Comparison of ENCODE assay signal across 8 cellular contexts in genomic region chr1:155324041-155324716, GRCh38. TPM values are rescaled to one million over a fixed set of nuclear protein-coding genes. Genes with fewer than 3 reads are reported as not detected.
DNase-seq lines count a peak whose midpoint lies in the region; ATAC-seq, FAIRE-seq and TF ChIP-seq lines count a peak whose summit lies in the region.

No MANE protein-coding gene starts in this region.

- peak overlapping the region; percentile 86 for H3K4me2 ChIP-seq in mammary epithelial cell (ENCODE audit: insufficient read depth, low read depth, low read length)

- H3K9ac ChIP-seq in mammary epithelial cell (ENCODE audit: insufficient read depth, low read length) = peak overlapping the region; percentile 62

- in situ Hi-C loops in mammary epithelial cell (cut with MboI; ENCODE audit: low sequenced_read_pairs in 2 of 2) = no loop called here

- CTCF ChIA-PET in A673 (lab: Charles Lee) = interaction anchor here (0.5 to 2.7 kb wide), 11 partner anchors 16 to 1423 kb away, joined by 3 to 28 read pairs (median 5); partner anchors contain the start of genes FDPS and SCAMP3
- CTCF ChIA-PET in mammary epithelial cell (lab: Charles Lee; ENCODE audit: low non-redundant PET) = interaction anchor here (0.5 kb wide), 1 partner anchor 49 kb away, joined by 12 read pairs; no protein-coding TSS in a partner anchor

- peak; percentile 73 for ATAC-seq in GM18868 (IDR thresholded peaks at IDR 0.05; ENCODE audit: unreplicated experiment)
- peak; percentile 53 for ATAC-seq in HG03135 (IDR thresholded peaks at IDR 0.05; ENCODE audit: unreplicated experiment)

- FAIRE-seq in small intestine (lab: Jason Lieb, UNC) = no peak

- dilution Hi-C loops in mammary epithelial cell (cut with HindIII; ENCODE audit: low sequenced_read_pairs) = loop anchor here (5.0 kb wide), 1 partner anchor 37 kb away; no protein-coding TSS in a partner anchor

- intact Hi-C loops in A673 (cut with micrococcal nuclease; ENCODE audit: unreplicated experiment) = loop anchor here (5.0 to 10.0 kb wide), 4 partner anchors 117 to 271 kb away; partner anchors contain the start of genes ASH1L, KRTCAP2, MTX1 and THBS3
- intact Hi-C loops in mammary epithelial cell (cut with micrococcal nuclease) = loop anchor here (10.0 kb wide), 1 partner anchor 241 kb away; the partner anchor contains the start of gene ASH1L

- peaks cover 27% of the 10 kb centered on the region for H3K4me1 ChIP-seq in A673 (ENCODE audit: insufficient read depth, low read length, poor library complexity, severe bottlenecking)
- peaks cover 24% of the 10 kb centered on the region for H3K4me1 ChIP-seq in mammary epithelial cell (ENCODE audit: insufficient read depth, low read length)
- H3K4me1 ChIP-seq in small intestine (ENCODE audit: control insufficient read depth in 2 of 2, insufficient read depth in 1 of 2, low read depth in 1 of 2, low read length in 1 of 2) = peaks cover 0 to 7% of the 10 kb centered on the region in 2 donors

- H3K27ac ChIP-seq in A673 (ENCODE audit: low read depth, low read length, poor library complexity, severe bottlenecking) = peak overlapping the region; percentile 78
- H3K27ac ChIP-seq in WERI-Rb-1 = peak overlapping the region; percentile 84
- H3K27ac ChIP-seq in mammary epithelial cell (ENCODE audit: insufficient read depth, low read depth, low read length) = peak overlapping the region; percentile 55
- H3K27ac ChIP-seq in small intestine (ENCODE audit: low read depth in 1 of 2, low read length in 1 of 2) = peak overlapping the region; percentile 80 to 97

- H2AFZ ChIP-seq in mammary epithelial cell (ENCODE audit: low read depth, low read length) = peak overlapping the region; percentile 84

- DNase-seq in A673 (ENCODE audit: low spot score) (peak; percentile 98), NCI-H2196 treated with DMSO at 0.1 percent for 48 hours (lab: John Stamatoyannopoulos, UW; ENCODE audit: unreplicated experiment) (peak; percentile 92), WERI-Rb-1 (peak; percentile 100), mammary epithelial cell (peak; percentile 97), iPS-NIHi11 (ENCODE audit: low spot score) (peak; percentile 96), small intestine (peak; percentile 99)

- H4K20me1 ChIP-seq in mammary epithelial cell (ENCODE audit: insufficient read depth, low read length) = no peaks in the 10 kb centered on the region

- H3K79me2 ChIP-seq in mammary epithelial cell (ENCODE audit: insufficient read depth, low read length) = peaks cover 41% of the 10 kb centered on the region

- H3K27me3 ChIP-seq in A673 (replicated peaks; ENCODE audit: insufficient read depth, low read depth, low read length, poor library complexity) = no peaks in the 10 kb centered on the region
- H3K27me3 ChIP-seq in WERI-Rb-1 (ENCODE audit: insufficient read depth, low read depth, severe bottlenecking) = no peaks in the 10 kb centered on the region
- no peaks in the 10 kb centered on the region for H3K27me3 ChIP-seq in mammary epithelial cell (ENCODE audit: insufficient read depth, low read length)
- no peaks in the 10 kb centered on the region for H3K27me3 ChIP-seq in small intestine (ENCODE audit: control insufficient read depth in 2 of 2, insufficient read depth in 2 of 2, low read length in 2 of 2)

- H3K36me3 ChIP-seq in A673 (ENCODE audit: insufficient read depth, low read length, poor library complexity, severe bottlenecking) (peaks cover 15% of the 10 kb centered on the region), WERI-Rb-1 (peaks cover 67% of the 10 kb centered on the region), mammary epithelial cell (ENCODE audit: insufficient read depth, low read length) (peaks cover 4% of the 10 kb centered on the region), small intestine (ENCODE audit: control insufficient read depth in 2 of 2, insufficient read depth in 2 of 2, low read length in 2 of 2) (peaks cover 0 to 3% of the 10 kb centered on the region in 2 donors)

- peak overlapping the region; percentile 68 for H3K4me3 ChIP-seq in A673 (ENCODE audit: low read depth, low read length, poor library complexity, severe bottlenecking)
- H3K4me3 ChIP-seq in WERI-Rb-1 (ENCODE audit: low read depth, low read length) = peak overlapping the region; percentile 84
- H3K4me3 ChIP-seq in mammary epithelial cell (replicated peaks in 1 of 3; ENCODE audit: insufficient read depth in 1 of 3, low read depth in 2 of 3, low read length in 3 of 3) = peak overlapping the region; percentile 70 to 84 (median 72)
- H3K4me3 ChIP-seq in small intestine (ENCODE audit: low read depth in 1 of 2, low read length in 2 of 2) = peak overlapping the region; percentile 82 to 87

- WGBS in mammary epithelial cell (ENCODE audit: low coverage, missing lambda C conversion rate) = 1% methylated on average over 12 of the region's 44 CpGs
- 0% methylated on average over 33 to 44 of the region's 44 CpGs for WGBS in small intestine, 3 donors

- H3K9me3 ChIP-seq in A673 (ENCODE audit: low read depth, low read length, poor library complexity, severe bottlenecking) = no peaks in the 10 kb centered on the region
- H3K9me3 ChIP-seq in WERI-Rb-1 (ENCODE audit: severe bottlenecking) = no peaks in the 10 kb centered on the region
- no peaks in the 10 kb centered on the region for H3K9me3 ChIP-seq in mammary epithelial cell (replicated peaks; ENCODE audit: insufficient read depth, low read length)
- no peaks in the 10 kb centered on the region for H3K9me3 ChIP-seq in small intestine (ENCODE audit: control insufficient read depth, low read depth)

- TF ChIP-seq CTCF in A673 (conservative IDR thresholded peaks at IDR 0.05; ENCODE audit: low read depth, low read length) = no peak
- no peak for TF ChIP-seq CTCF in WERI-Rb-1 (IDR thresholded peaks at IDR 0.05; ENCODE audit: low read depth, low read length)
- no peak for TF ChIP-seq CTCF in mammary epithelial cell (conservative IDR thresholded peaks at IDR 0.05 in 1 of 2, IDR thresholded peaks at IDR 0.05 in 1 of 2; ENCODE audit: extremely low read depth in 1 of 2, insufficient read depth in 1 of 2, low read depth in 1 of 2, low read length in 2 of 2)

- BruUV-seq in A673 (replicated peaks; lab: Mats Ljungman, UMichigan) (no TSS peak), mammary epithelial cell (replicated peaks; lab: Mats Ljungman, UMichigan) (no TSS peak)

- POLR2A ChIA-PET in A673 (lab: Charles Lee; ENCODE audit: low non-redundant PET) = no interaction called here

RNA-seq across cellular contexts. Expression of gene RUSC1, which starts 3.5 kb away (rescaled TPM):
- total RNA-seq in A673 (2021) (42.2 and 43.9 TPM in 2 replicates), mammary epithelial cell (10 to 100 TPM; 22.5 to 33.8 TPM)
- polyA plus RNA-seq in mammary epithelial cell (45.2 TPM), small intestine (10 to 100 TPM; 32.7 to 60.8 (median 48.1) TPM)
- polyA minus RNA-seq in mammary epithelial cell = 18.2 TPM

RNA-seq across cellular contexts. Expression of gene FDPS, which starts 15.5 kb away (rescaled TPM):
- total RNA-seq in A673 (2021) = 449 and 481 TPM in 2 replicates
- 100 to 1,000 TPM; 180 to 795 TPM for total RNA-seq in mammary epithelial cell
- 859 TPM for polyA plus RNA-seq in mammary epithelial cell
- polyA minus RNA-seq in mammary epithelial cell = 653 TPM
- polyA plus RNA-seq in small intestine = 100 to 1,000 TPM; 194 to 343 (median 196) TPM

RNA-seq across cellular contexts. Expression of gene PKLR, which starts 22.9 kb away (rescaled TPM):
- total RNA-seq in A673 (2021) (not detected in 2 replicates), mammary epithelial cell (not detected)
- polyA plus RNA-seq in mammary epithelial cell (0.02 TPM), small intestine (1 to 10 TPM; 3.8 to 9.2 (median 5.7) TPM)
- polyA minus RNA-seq in mammary epithelial cell = not detected

RNA-seq across cellular contexts. Expression of gene HCN3, which starts 46.9 kb away (rescaled TPM):
- 11.3 and 12.2 TPM in 2 replicates for total RNA-seq in A673 (2021)
- 1 to 10 TPM; 1.3 to 4.8 TPM for total RNA-seq in mammary epithelial cell
- polyA plus RNA-seq in mammary epithelial cell = 3.0 TPM
- 10.3 TPM for polyA minus RNA-seq in mammary epithelial cell
- 10 to 100 TPM in 1 of 3 donors, 1 to 10 TPM in 2; 4.0 to 11.9 (median 4.3) TPM for polyA plus RNA-seq in small intestine

RNA-seq across cellular contexts. Expression of gene CLK2, which starts 50.9 kb away (rescaled TPM):
- 70.2 and 79.1 TPM in 2 replicates for total RNA-seq in A673 (2021)
- total RNA-seq in mammary epithelial cell = 10 to 100 TPM; 21.5 to 41.5 TPM
- 36.1 TPM for polyA plus RNA-seq in mammary epithelial cell
- 93.7 TPM for polyA minus RNA-seq in mammary epithelial cell
- polyA plus RNA-seq in small intestine = 10 to 100 TPM; 27.0 to 41.6 (median 33.8) TPM

Comparison
In these comparisons a context has a peak if more than half of its experiments do, and no peak if none do; other contexts are left out.
1. Peak in every context shown above with its lines: DNase-seq, ATAC-seq, H3K4me3 ChIP-seq and H3K27ac ChIP-seq.